Comparison of ENCODE assay signal across 10 cellular contexts in the genomic region with DNA sequence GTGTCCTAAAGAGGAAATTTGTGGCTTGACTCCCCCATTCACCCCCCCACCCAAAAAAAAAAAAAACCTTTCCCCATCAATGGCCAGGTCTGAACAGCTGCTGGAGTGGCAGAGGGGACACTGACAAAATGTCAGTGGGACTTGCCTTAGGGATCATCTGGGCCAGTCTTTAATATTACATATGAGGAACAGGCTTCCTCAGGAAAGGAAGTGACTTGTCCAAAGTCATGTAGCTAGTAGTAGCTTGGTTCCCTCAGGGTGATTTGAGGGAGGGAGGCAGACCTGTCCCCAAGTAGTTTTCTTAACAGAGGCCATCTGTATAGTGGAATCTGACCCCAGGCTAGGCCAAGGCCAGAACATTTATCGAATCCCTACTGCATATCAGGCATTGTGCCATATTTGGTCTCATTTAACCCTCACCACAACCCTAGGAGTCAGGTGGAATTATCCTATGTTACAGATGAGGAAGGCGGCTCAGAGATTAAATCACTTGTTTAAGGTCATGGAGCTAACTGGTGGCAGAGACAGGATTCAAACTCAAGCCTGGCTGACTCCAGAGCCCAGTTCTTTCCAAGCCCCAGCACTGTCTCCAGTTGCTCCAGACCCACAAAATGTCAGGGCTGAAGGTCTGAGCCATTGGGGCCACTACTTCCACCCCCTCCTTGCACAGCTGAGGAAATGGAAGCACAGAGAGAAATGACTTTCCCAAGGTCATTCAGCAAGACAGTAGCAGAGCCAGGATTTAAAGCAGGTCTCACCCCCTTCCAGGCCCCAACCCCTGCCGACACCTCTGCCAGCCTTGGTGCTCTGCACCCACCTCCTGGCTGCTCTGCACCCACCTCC. TPM values are rescaled to one million over a fixed set of nuclear protein-coding genes. Genes with fewer than 3 reads are reported as not detected.
DNase-seq lines count a peak whose midpoint lies in the region; ATAC-seq, FAIRE-seq and TF ChIP-seq lines count a peak whose summit lies in the region.
"Had no signal": no experiment of that assay in that cellular context is flagged by ENCODE, and none has a peak within 500 bp of the region (broad histone marks: within the 10 kb centered on the region; RNA-seq: fewer than 3 reads in every experiment).

No MANE protein-coding gene starts in this region.

- no peak for TF ChIP-seq CTCF in activated CD8-positive, alpha-beta T cell treated with anti-CD3 and anti-CD28 coated beads for 36 hours (IDR thresholded peaks at IDR 0.05)
- TF ChIP-seq CTCF in keratinocyte (optimal IDR thresholded peaks at IDR 0.05 in 1 of 3, IDR thresholded peaks at IDR 0.05 in 1 of 3, conservative IDR thresholded peaks at IDR 0.05 in 1 of 3; ENCODE audit: extremely low read depth in 1 of 3, insufficient read depth in 2 of 3, low read length in 3 of 3) = no peak

- intact Hi-C loops in activated CD8-positive, alpha-beta T cell treated with anti-CD3 and anti-CD28 coated beads for 36 hours (cut with micrococcal nuclease) = no loop called here

- no peak for ATAC-seq in activated T-cell treated with anti-CD3 and anti-CD28 coated beads, Interleukin-2, amount 50 U/mL, for 72 hours (replicated peaks in 1 of 2)
- no peak for ATAC-seq in activated CD8-positive, alpha-beta T cell treated with anti-CD3 and anti-CD28 coated beads for 36 hours
- ATAC-seq in GM21529 (IDR thresholded peaks at IDR 0.05; ENCODE audit: unreplicated experiment) = no peak

- peaks cover 8 to 18% of the 10 kb centered on the region in 2 donors for H3K36me3 Mint-ChIP-seq in activated T-cell treated with anti-CD3 and anti-CD28 coated beads, Interleukin-2, amount 50 U/mL, for 72 hours (ENCODE audit: insufficient read depth in 2 of 2)
- H3K36me3 Mint-ChIP-seq in activated CD8-positive, alpha-beta T cell treated with anti-CD3 and anti-CD28 coated beads for 36 hours (ENCODE audit: low read depth) = peaks cover 8% of the 10 kb centered on the region

- H3K4me1 ChIP-seq in keratinocyte (ENCODE audit: control insufficient read depth, extremely low read depth, insufficient read depth, low read length) = peaks cover 74% of the 10 kb centered on the region
- peaks cover 7 to 77% (median 65%) of the 10 kb centered on the region in 5 donors for H3K4me1 ChIP-seq in subcutaneous abdominal adipose tissue (ENCODE audit: control insufficient read depth in 5 of 5, insufficient read depth in 5 of 5, low read length in 5 of 5)

- peaks cover 34% of the 10 kb centered on the region for H3K79me2 ChIP-seq in keratinocyte (ENCODE audit: control insufficient read depth, insufficient read depth, low read length)

- no peak overlapping the region for H2AFZ ChIP-seq in keratinocyte (ENCODE audit: control insufficient read depth, low read length)

- no peaks in the 10 kb centered on the region for H3K9me3 Mint-ChIP-seq in activated T-cell treated with anti-CD3 and anti-CD28 coated beads, Interleukin-2, amount 50 U/mL, for 72 hours
- H3K9me3 Mint-ChIP-seq in activated CD8-positive, alpha-beta T cell treated with anti-CD3 and anti-CD28 coated beads for 36 hours = no peaks in the 10 kb centered on the region

- FAIRE-seq in keratinocyte (lab: Jason Lieb, UNC) = peak; percentile 46

- H3K9me1 ChIP-seq in keratinocyte (ENCODE audit: control insufficient read depth, extremely low read depth, insufficient read depth, low read length) = no peaks in the 10 kb centered on the region

- no peak for DNase-seq in activated T-cell treated with anti-CD3 and anti-CD28 coated beads, Interleukin-2, amount 50 U/mL, for 72 hours
- DNase-seq in activated T-cell treated with anti-CD3 and anti-CD28 coated beads for 4 hours = no peak
- DNase-seq in activated CD8-positive, alpha-beta T cell treated with anti-CD3 and anti-CD28 coated beads for 36 hours = no peak
- DNase-seq in keratinocyte (ENCODE audit: low read depth, low spot score) = no peak
- no peak for DNase-seq in effector CD8-positive, alpha-beta T cell (lab: John Stamatoyannopoulos, UW)
- DNase-seq in NCI-H2081 (lab: John Stamatoyannopoulos, UW) = no peak

- dilution Hi-C loops in keratinocyte (cut with MboI; ENCODE audit: extremely low pct_ligation_motif_present, low sequenced_read_pairs) = no loop called here

- peaks cover 6% of the 10 kb centered on the region for H4K20me1 ChIP-seq in keratinocyte (ENCODE audit: control insufficient read depth, extremely low read depth, insufficient read depth, low read length)

- POLR2A ChIA-PET in activated CD8-positive, alpha-beta T cell treated with anti-CD3 and anti-CD28 coated beads for 36 hours (lab: Charles Lee) = interaction anchor here (0.6 to 1.7 kb wide), 6 partner anchors 9 to 259 kb away, joined by 3 to 5 read pairs (median 4); partner anchors contain the start of gene ADAM15

- no peak overlapping the region for H3K27ac ChIP-seq in keratinocyte (ENCODE audit: control insufficient read depth, insufficient read depth, low read length)
- peak overlapping the region; percentile 97 for H3K27ac ChIP-seq in subcutaneous abdominal adipose tissue (ENCODE audit: low read depth, low read length)

- no peak overlapping the region for H3K4me3 ChIP-seq in keratinocyte (ENCODE audit: control insufficient read depth in 2 of 3, extremely low read depth in 1 of 3, insufficient read depth in 2 of 3, low read depth in 1 of 3, low read length in 3 of 3)
- H3K4me3 ChIP-seq in subcutaneous abdominal adipose tissue (ENCODE audit: low read depth in 1 of 5, low read length in 5 of 5) = no peak overlapping the region
- H3K4me3 ChIP-seq: HAP-1 had no signal

- H3K9ac ChIP-seq in keratinocyte (ENCODE audit: control insufficient read depth, extremely low read depth, insufficient read depth, low read length) = no peak overlapping the region
- peak overlapping the region in 3 of 5 donors; percentile 30 to 52 (median 48) for H3K9ac ChIP-seq in subcutaneous abdominal adipose tissue (ENCODE audit: low read length in 5 of 5)

- H3K4me1 Mint-ChIP-seq in activated T-cell treated with anti-CD3 and anti-CD28 coated beads, Interleukin-2, amount 50 U/mL, for 72 hours (ENCODE audit: low read depth) = peaks cover 74% of the 10 kb centered on the region
- peaks cover 77% of the 10 kb centered on the region for H3K4me1 Mint-ChIP-seq in activated CD8-positive, alpha-beta T cell treated with anti-CD3 and anti-CD28 coated beads for 36 hours (ENCODE audit: low read depth)

- H3K4me2 ChIP-seq in keratinocyte (ENCODE audit: control insufficient read depth, extremely low read depth, insufficient read depth, low read depth, low read length) = no peak overlapping the region

- H3K27me3 Mint-ChIP-seq in activated T-cell treated with anti-CD3 and anti-CD28 coated beads, Interleukin-2, amount 50 U/mL, for 72 hours (ENCODE audit: low read depth) = no peaks in the 10 kb centered on the region
- H3K27me3 Mint-ChIP-seq in activated CD8-positive, alpha-beta T cell treated with anti-CD3 and anti-CD28 coated beads for 36 hours = no peaks in the 10 kb centered on the region

- CTCF ChIA-PET in activated CD8-positive, alpha-beta T cell treated with anti-CD3 and anti-CD28 coated beads for 36 hours (lab: Charles Lee) = interaction anchor here (0.9 to 2.8 kb wide), 6 partner anchors 10 to 78 kb away, joined by 3 to 13 read pairs (median 3); partner anchors contain the start of gene PBXIP1

- H3K27ac Mint-ChIP-seq in activated T-cell treated with anti-CD3 and anti-CD28 coated beads, Interleukin-2, amount 50 U/mL, for 72 hours = peak overlapping the region; percentile 92
- H3K27ac Mint-ChIP-seq in activated CD8-positive, alpha-beta T cell treated with anti-CD3 and anti-CD28 coated beads for 36 hours = peak overlapping the region; percentile 57

- H3K9me3 ChIP-seq in keratinocyte (ENCODE audit: control insufficient read depth, low read depth, low read length) (no peaks in the 10 kb centered on the region), subcutaneous abdominal adipose tissue (ENCODE audit: control insufficient read depth in 5 of 5, low read length in 5 of 5) (no peaks in the 10 kb centered on the region)
- H3K9me3 ChIP-seq: BE2C, HAP-1 had no signal

- H3K27me3 ChIP-seq in keratinocyte (ENCODE audit: control insufficient read depth, extremely low read depth, insufficient read depth, low read length) (no peaks in the 10 kb centered on the region), subcutaneous abdominal adipose tissue (ENCODE audit: control insufficient read depth in 5 of 5, insufficient read depth in 4 of 5, low read length in 5 of 5) (no peaks in the 10 kb centered on the region)
- H3K27me3 ChIP-seq: BE2C had no signal

- H3K4me3 Mint-ChIP-seq in activated T-cell treated with anti-CD3 and anti-CD28 coated beads, Interleukin-2, amount 50 U/mL, for 72 hours = peak overlapping the region; percentile 64 to 70
- no peak overlapping the region for H3K4me3 Mint-ChIP-seq in activated CD8-positive, alpha-beta T cell treated with anti-CD3 and anti-CD28 coated beads for 36 hours

- peaks cover 26 to 47% of the 10 kb centered on the region in 2 experiments for H3K36me3 ChIP-seq in keratinocyte (ENCODE audit: control insufficient read depth in 2 of 2, extremely low read depth in 1 of 2, insufficient read depth in 2 of 2, low read length in 2 of 2)
- peaks cover 0 to 33% (median 21%) of the 10 kb centered on the region in 5 donors for H3K36me3 ChIP-seq in subcutaneous abdominal adipose tissue (ENCODE audit: control insufficient read depth in 5 of 5, insufficient read depth in 5 of 5, low read length in 5 of 5)

RNA-seq across cellular contexts. Expression of gene ZBTB7B, which starts 10.4 kb away (rescaled TPM):
- 100 to 1,000 TPM; 129 to 141 TPM for total RNA-seq in activated T-cell treated with anti-CD3 and anti-CD28 coated beads, Interleukin-2, amount 50 U/mL, for 72 hours
- total RNA-seq in activated CD8-positive, alpha-beta T cell treated with anti-CD3 and anti-CD28 coated beads for 36 hours = 10 to 100 TPM; 26.3 to 26.5 TPM
- polyA plus RNA-seq in keratinocyte = 15.3 to 51.8 TPM (median 20.9 TPM) in 3 replicates
- polyA plus RNA-seq in keratinocyte (2011; ENCODE audit: low read depth) = 13.9 TPM
- 15.2 and 26.3 TPM in 2 replicates for polyA plus RNA-seq in keratinocyte (2011; cell fraction: cytosol; rRNA removed)
- polyA plus RNA-seq in keratinocyte (2011; cell fraction: nucleus; rRNA removed) = 54.4 and 57.6 TPM in 2 replicates
- polyA plus RNA-seq in keratinocyte (2012; ENCODE audit: low replicate concordance) = 21.0 and 51.7 TPM in 2 replicates
- 21.3 to 40.8 TPM (median 37.0 TPM) in 3 replicates for polyA minus RNA-seq in keratinocyte
- 72.1 TPM for polyA minus RNA-seq in keratinocyte (2011; cell fraction: cytosol; rRNA and poly(A)+ RNA removed)
- 40.6 and 48.0 TPM in 2 replicates for polyA minus RNA-seq in keratinocyte (2011; cell fraction: nucleus; rRNA and poly(A)+ RNA removed)

RNA-seq across cellular contexts. Expression of gene LENEP, which starts 19.6 kb away (rescaled TPM):
- total RNA-seq in activated T-cell treated with anti-CD3 and anti-CD28 coated beads, Interleukin-2, amount 50 U/mL, for 72 hours = 1 to 10 TPM in 1 of 2 donors, under 1 TPM in 1; 0.65 to 2.3 TPM
- not detected for total RNA-seq in activated CD8-positive, alpha-beta T cell treated with anti-CD3 and anti-CD28 coated beads for 36 hours
- not detected in 3 replicates for polyA plus RNA-seq in keratinocyte
- not detected for polyA plus RNA-seq in keratinocyte (2011; ENCODE audit: low read depth)
- polyA plus RNA-seq in keratinocyte (2011; cell fraction: cytosol; rRNA removed) = not detected in 2 replicates
- 0.51 TPM in 1 of 2 replicates, not detected in the other for polyA plus RNA-seq in keratinocyte (2011; cell fraction: nucleus; rRNA removed)
- not detected in 2 replicates for polyA plus RNA-seq in keratinocyte (2012; ENCODE audit: low replicate concordance)
- 1.2 to 1.5 TPM in 2 of 3 replicates, not detected in the other for polyA minus RNA-seq in keratinocyte
- polyA minus RNA-seq in keratinocyte (2011; cell fraction: cytosol; rRNA and poly(A)+ RNA removed) = not detected
- not detected in 2 replicates for polyA minus RNA-seq in keratinocyte (2011; cell fraction: nucleus; rRNA and poly(A)+ RNA removed)

RNA-seq across cellular contexts. Expression of gene DCST2, which starts 20.6 kb away (rescaled TPM):
- total RNA-seq in activated T-cell treated with anti-CD3 and anti-CD28 coated beads, Interleukin-2, amount 50 U/mL, for 72 hours = 1 to 10 TPM; 1.1 to 1.4 TPM
- under 1 TPM; 0.20 to 0.36 TPM for total RNA-seq in activated CD8-positive, alpha-beta T cell treated with anti-CD3 and anti-CD28 coated beads for 36 hours
- 0.11 to 0.46 TPM (median 0.14 TPM) in 3 replicates for polyA plus RNA-seq in keratinocyte
- 0.20 TPM for polyA plus RNA-seq in keratinocyte (2011; ENCODE audit: low read depth)
- 0.06 TPM in 1 of 2 replicates, not detected in the other for polyA plus RNA-seq in keratinocyte (2011; cell fraction: cytosol; rRNA removed)
- polyA plus RNA-seq in keratinocyte (2011; cell fraction: nucleus; rRNA removed) = 1.0 and 1.1 TPM in 2 replicates
- polyA plus RNA-seq in keratinocyte (2012; ENCODE audit: low replicate concordance) = 0.13 and 1.3 TPM in 2 replicates
- polyA minus RNA-seq in keratinocyte = 0.16 TPM in 1 of 3 replicates, not detected in the others
- not detected for polyA minus RNA-seq in keratinocyte (2011; cell fraction: cytosol; rRNA and poly(A)+ RNA removed)
- polyA minus RNA-seq in keratinocyte (2011; cell fraction: nucleus; rRNA and poly(A)+ RNA removed) = not detected in 2 replicates

RNA-seq across cellular contexts. Expression of gene DCST1, which starts 20.6 kb away (rescaled TPM):
- total RNA-seq in activated T-cell treated with anti-CD3 and anti-CD28 coated beads, Interleukin-2, amount 50 U/mL, for 72 hours = under 1 TPM in 1 of 2 donors, not detected in 1; 0.10 TPM
- total RNA-seq in activated CD8-positive, alpha-beta T cell treated with anti-CD3 and anti-CD28 coated beads for 36 hours = not detected
- polyA plus RNA-seq in keratinocyte = 0.05 TPM in 1 of 3 replicates, not detected in the others
- polyA plus RNA-seq in keratinocyte (2011; ENCODE audit: low read depth) = not detected
- not detected in 2 replicates for polyA plus RNA-seq in keratinocyte (2011; cell fraction: cytosol; rRNA removed)
- polyA plus RNA-seq in keratinocyte (2011; cell fraction: nucleus; rRNA removed) = 0.11 and 0.27 TPM in 2 replicates
- 0.14 TPM in 1 of 2 replicates, not detected in the other for polyA plus RNA-seq in keratinocyte (2012; ENCODE audit: low replicate concordance)
- polyA minus RNA-seq in keratinocyte = 0.43 TPM in 1 of 3 replicates, not detected in the others
- not detected for polyA minus RNA-seq in keratinocyte (2011; cell fraction: cytosol; rRNA and poly(A)+ RNA removed)
- polyA minus RNA-seq in keratinocyte (2011; cell fraction: nucleus; rRNA and poly(A)+ RNA removed) = not detected in 2 replicates

RNA-seq across cellular contexts. Expression of gene FLAD1, which starts 29.8 kb away (rescaled TPM):
- 10 to 100 TPM; 45.5 to 55.1 TPM for total RNA-seq in activated T-cell treated with anti-CD3 and anti-CD28 coated beads, Interleukin-2, amount 50 U/mL, for 72 hours
- 10 to 100 TPM; 31.5 to 32.9 TPM for total RNA-seq in activated CD8-positive, alpha-beta T cell treated with anti-CD3 and anti-CD28 coated beads for 36 hours
- 44.7 to 101 TPM (median 51.4 TPM) in 3 replicates for polyA plus RNA-seq in keratinocyte
- 39.1 TPM for polyA plus RNA-seq in keratinocyte (2011; ENCODE audit: low read depth)
- 46.5 and 61.9 TPM in 2 replicates for polyA plus RNA-seq in keratinocyte (2011; cell fraction: cytosol; rRNA removed)
- polyA plus RNA-seq in keratinocyte (2011; cell fraction: nucleus; rRNA removed) = 99.8 and 124 TPM in 2 replicates
- polyA plus RNA-seq in keratinocyte (2012; ENCODE audit: low replicate concordance) = 54.2 and 66.7 TPM in 2 replicates
- 68.7 to 133 TPM (median 68.8 TPM) in 3 replicates for polyA minus RNA-seq in keratinocyte
- polyA minus RNA-seq in keratinocyte (2011; cell fraction: cytosol; rRNA and poly(A)+ RNA removed) = 74.1 TPM
- 39.9 and 40.5 TPM in 2 replicates for polyA minus RNA-seq in keratinocyte (2011; cell fraction: nucleus; rRNA and poly(A)+ RNA removed)

Comparison
In these comparisons a context has a peak if more than half of its experiments do, and no peak if none do; other contexts are left out.
1. RNA of gene ZBTB7B, which starts 10.4 kb away (total RNA-seq): 129 to 141 TPM in activated T-cell treated with anti-CD3 and anti-CD28 coated beads, Interleukin-2, amount 50 U/mL, for 72 hours; 26.3 to 26.5 TPM in activated CD8-positive, alpha-beta T cell treated with anti-CD3 and anti-CD28 coated beads for 36 hours; every median in the first group is over 4 times any median in the second.